ENCODE assay signal across 9 cellular contexts in the genomic region with DNA sequence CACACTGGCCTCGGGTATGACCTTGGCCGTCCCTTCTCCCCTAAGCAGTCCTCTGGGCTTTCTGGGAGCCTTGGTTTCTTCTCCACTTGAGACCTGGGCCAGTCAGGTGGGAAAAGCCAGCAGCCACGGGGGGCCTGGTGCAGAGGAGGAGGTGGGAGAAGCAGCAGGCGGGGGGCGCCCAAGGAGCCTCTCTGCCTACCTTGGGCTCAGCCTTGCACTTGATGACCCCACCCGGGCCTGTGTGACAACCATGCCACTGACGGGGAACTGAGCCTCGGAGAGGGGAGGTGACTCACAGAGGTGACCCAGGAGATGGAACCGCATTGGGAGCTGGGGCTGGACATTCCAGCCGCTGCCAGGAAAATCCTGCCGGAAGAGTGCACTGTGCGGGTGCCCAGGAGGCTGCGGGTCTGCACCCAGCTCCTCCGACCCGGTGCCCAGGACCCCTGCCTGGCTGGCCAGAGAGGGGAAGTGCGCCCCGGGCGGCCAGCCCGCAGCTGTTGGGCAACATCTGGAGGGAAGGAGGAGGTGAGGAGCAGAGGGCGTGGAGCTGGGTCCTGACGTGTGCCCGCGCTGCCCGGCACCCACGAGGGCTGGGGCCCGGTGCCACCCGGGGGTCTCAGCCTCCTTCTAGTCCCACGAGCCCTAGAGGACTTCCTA. TPM values are rescaled to one million over a fixed set of nuclear protein-coding genes. Genes with fewer than 3 reads are reported as not detected.
A peak's percentile ranks its signal among the peaks of the same experiment; 100 is the strongest.
DNase-seq lines count a peak whose midpoint lies in the region; ATAC-seq, FAIRE-seq and TF ChIP-seq lines count a peak whose summit lies in the region.
"Had no signal": no experiment of that assay in that cellular context is flagged by ENCODE, and none has a peak within 500 bp of the region (broad histone marks: within the 10 kb centered on the region; RNA-seq: fewer than 3 reads in every experiment).

No MANE protein-coding gene starts in this region.

- intact Hi-C loops in K562 (cut with micrococcal nuclease): no loop called here

- H3K27me3 ChIP-seq in K562 (ENCODE audit: control insufficient read depth in 2 of 2, insufficient read depth in 2 of 2, low read length in 2 of 2) (peaks cover 2 to 14% of the 10 kb centered on the region in 2 experiments; a peak in 2 of 5 replicates), neutrophil (no peaks in the 10 kb centered on the region), BE2C (no peaks in the 10 kb centered on the region)

- H3K4me1 ChIP-seq in K562 (replicated peaks in 1 of 2; ENCODE audit: control insufficient read depth in 2 of 2, insufficient read depth in 2 of 2, low read length in 2 of 2): peaks cover 0 to 11% of the 10 kb centered on the region in 2 experiments; a peak in 2 of 5 replicates
- peaks cover 27 to 38% of the 10 kb centered on the region in 2 experiments for H3K4me1 ChIP-seq in neutrophil (ENCODE audit: control insufficient read depth in 1 of 2, insufficient read depth in 1 of 2, low read depth in 1 of 2, low read length in 1 of 2)
- no peaks in the 10 kb centered on the region for H3K4me1 ChIP-seq in BE2C

- TF ChIP-seq CTCF in K562 (IDR thresholded peaks at IDR 0.05 in 2 of 3, conservative IDR thresholded peaks at IDR 0.05 in 1 of 3; ENCODE audit: insufficient read depth in 2 of 3, low read depth in 1 of 3, low read length in 3 of 3): no peak
- TF ChIP-seq CTCF in neutrophil (IDR thresholded peaks at IDR 0.05): peak; percentile 54
- TF ChIP-seq CTCF in BE2C (IDR thresholded peaks at IDR 0.05; ENCODE audit: low read depth, low read length): no peak

- DNase-seq in GF-D8 (lab: John Stamatoyannopoulos, UW) (peak; percentile 67), MV-4-11 (lab: John Stamatoyannopoulos, UW) (peak; percentile 89), K562 (ENCODE audit: extremely low read depth in 1 of 4, low spot score in 3 of 4) (no peak), mesenteric fat pad (ENCODE audit: low spot score) (no peak), epidermal melanocyte (ENCODE audit: insufficient read length, low spot score) (no peak), BE2C (no peak)
- no peak for DNase-seq in stimulated activated CD4-positive, alpha-beta T cell treated with anti-CD3 and anti-CD28 coated beads, Interleukin-15, amount 100 ng/mL, for 24 hours
- DNase-seq: NCI-H2081 treated with DMSO at 0.1 percent for 48 hours had no signal

- no peak overlapping the region for H2AFZ ChIP-seq in K562 (ENCODE audit: low read depth, low read length)

- TF ChIP-seq EP300 in K562 (IDR thresholded peaks at IDR 0.05; ENCODE audit: low read length): no peak

- TF ChIP-seq POLR2A in K562 (conservative IDR thresholded peaks at IDR 0.05): no peak

- no peaks in the 10 kb centered on the region for H4K20me1 ChIP-seq in K562 (replicated peaks; ENCODE audit: control insufficient read depth, insufficient read depth, low read length)

- H3K4me3 ChIP-seq in K562 (no peak overlapping the region), neutrophil (ENCODE audit: low read depth in 1 of 2, low read length in 1 of 2) (peak overlapping the region; percentile 47 to 60), BE2C (ENCODE audit: low read depth, low read length) (no peak overlapping the region)

- ATAC-seq in K562: peak; percentile 33; the same call in 2 of the 3 replicates

- H3K9ac ChIP-seq in K562 (ENCODE audit: insufficient read depth in 1 of 2, low read depth in 2 of 2, low read length in 2 of 2): no peak overlapping the region

- FAIRE-seq in K562 (lab: Jason Lieb, UNC): no peak

- CTCF ChIA-PET in K562 (lab: Yijun Ruan, JAX; ENCODE audit: low intra/inter-chr PET ratio): no interaction called here

- BruUV-seq in K562 (replicated peaks; lab: Mats Ljungman, UMichigan): no TSS peak

- H3K9me1 ChIP-seq in K562 (ENCODE audit: control insufficient read depth, insufficient read depth, low read length): no peaks in the 10 kb centered on the region

- TF ChIP-seq RAD21 in K562 (CRISPR knock-in tag; conservative IDR thresholded peaks at IDR 0.05 in 1 of 2, IDR thresholded peaks at IDR 0.05 in 1 of 2): no peak

- H3K27ac ChIP-seq in K562 (ENCODE audit: extremely low read depth, low read depth, low read length): no peak overlapping the region
- peak overlapping the region; percentile 77 for H3K27ac ChIP-seq in neutrophil

- in situ Hi-C loops in K562 (cut with MboI): no loop called here

- POLR2A ChIA-PET in K562 (lab: Yijun Ruan, JAX): no interaction called here

- peaks cover 7% of the 10 kb centered on the region; the same call in 1 of the 2 replicates for H3K9me3 ChIP-seq in K562 (replicated peaks; ENCODE audit: control insufficient read depth, insufficient read depth, low read depth, low read length)
- H3K9me3 ChIP-seq in neutrophil: no peaks in the 10 kb centered on the region
- H3K9me3 ChIP-seq in BE2C: peaks cover 6% of the 10 kb centered on the region; the same call in 1 of the 2 replicates

- 42% methylated on average over 16 of the region's 28 CpGs for WGBS in K562 (ENCODE audit: insufficient coverage, low coverage, missing lambda C conversion rate)

- H3K4me2 ChIP-seq in K562 (ENCODE audit: insufficient read depth, low read length): no peak overlapping the region

- H3K36me3 ChIP-seq in K562 (ENCODE audit: control insufficient read depth, insufficient read depth, low read length): no peaks in the 10 kb centered on the region
- no peaks in the 10 kb centered on the region for H3K36me3 ChIP-seq in neutrophil
- H3K36me3 ChIP-seq in BE2C: no peaks in the 10 kb centered on the region

- no peaks in the 10 kb centered on the region for H3K79me2 ChIP-seq in K562 (ENCODE audit: control insufficient read depth, insufficient read depth, low read length)

TF ChIP-seq in K562, 482 proteins besides CTCF, POLR2A, EP300 and RAD21 (continues in another document):
- TF ChIP-seq ZNF263 (CRISPR knock-in tag; IDR thresholded peaks at IDR 0.05; ENCODE audit: borderline replicate concordance): no peak

RNA-seq across cellular contexts. Expression of gene SLC7A10, which starts 23.4 kb away (rescaled TPM):
- not detected in 2 replicates for total RNA-seq in K562 (2011; cell fraction: chromatin; rRNA removed; ENCODE audit: low replicate concordance)
- not detected in 2 replicates for total RNA-seq in K562 (2011; cell fraction: nucleolus; rRNA removed)
- total RNA-seq in K562 (2011; cell fraction: nucleoplasm; rRNA removed): not detected in 2 replicates
- total RNA-seq in K562 (2014; rRNA removed) (not detected in 2 replicates), K562 (2014; rRNA removed; fragmentation: Illumina TruSeq; extraction: Trizol) (not detected in 2 replicates), K562 (2015; rRNA removed; fragmentation: Illumina TruSeq; extraction: Trizol) (not detected in 2 replicates), K562 (2021) (not detected in 2 replicates), mesenteric fat pad (24.2 TPM)
- polyA plus RNA-seq in K562 (2011; rRNA removed) (not detected in 2 replicates), K562 (2014; fragmentation: Illumina TruSeq; extraction: Trizol) (not detected in 2 replicates), K562 (2014; fragmentation: Nextera tagmentation; extraction: Ambion mirVana) (under 1 TPM in 1 of 2 experiments, not detected in 1; 0.07 TPM), K562 (2014; rRNA removed) (not detected in 2 replicates)
- polyA plus RNA-seq in K562 (2011; cell fraction: cytosol; rRNA removed): not detected in 2 replicates
- polyA plus RNA-seq in K562 (2011; cell fraction: nucleus; rRNA removed): not detected in 2 replicates
- not detected in 2 replicates for polyA plus RNA-seq in K562 (2012)
- not detected in 2 replicates for polyA minus RNA-seq in K562 (2011; rRNA and poly(A)+ RNA removed)
- not detected in 2 replicates for polyA minus RNA-seq in K562 (2011; cell fraction: cytosol; rRNA and poly(A)+ RNA removed)
- not detected in 2 replicates for polyA minus RNA-seq in K562 (2011; cell fraction: nucleus; rRNA and poly(A)+ RNA removed)
- not detected for polyA plus RNA-seq in BE2C (2012; ENCODE audit: insufficient read depth, insufficient read length, low read depth)

RNA-seq across cellular contexts. Expression of gene CEBPA, which starts 53.2 kb away (rescaled TPM):
- 0.35 and 0.44 TPM in 2 replicates for total RNA-seq in K562 (2011; cell fraction: chromatin; rRNA removed; ENCODE audit: low replicate concordance)
- 0.67 and 1.3 TPM in 2 replicates for total RNA-seq in K562 (2011; cell fraction: nucleolus; rRNA removed)
- total RNA-seq in K562 (2011; cell fraction: nucleoplasm; rRNA removed): 0.59 and 0.61 TPM in 2 replicates
- total RNA-seq in K562 (2014; rRNA removed) (0.57 and 0.59 TPM in 2 replicates), K562 (2014; rRNA removed; fragmentation: Illumina TruSeq; extraction: Trizol) (0.07 and 0.13 TPM in 2 replicates), K562 (2015; rRNA removed; fragmentation: Illumina TruSeq; extraction: Trizol) (0.11 TPM in 1 of 2 replicates, not detected in the other), K562 (2021) (0.49 and 0.53 TPM in 2 replicates), mesenteric fat pad (263 TPM)
- polyA plus RNA-seq in K562 (2011; rRNA removed) (0.15 and 0.20 TPM in 2 replicates), K562 (2014; fragmentation: Illumina TruSeq; extraction: Trizol) (0.15 and 0.21 TPM in 2 replicates), K562 (2014; fragmentation: Nextera tagmentation; extraction: Ambion mirVana) (under 1 TPM in 1 of 2 experiments, not detected in 1; 0.03 TPM), K562 (2014; rRNA removed) (0.15 and 0.26 TPM in 2 replicates)
- 0.19 and 0.73 TPM in 2 replicates for polyA plus RNA-seq in K562 (2011; cell fraction: cytosol; rRNA removed)
- 0.17 and 0.23 TPM in 2 replicates for polyA plus RNA-seq in K562 (2011; cell fraction: nucleus; rRNA removed)
- polyA plus RNA-seq in K562 (2012): 0.12 and 0.51 TPM in 2 replicates
- 0.18 and 0.24 TPM in 2 replicates for polyA minus RNA-seq in K562 (2011; rRNA and poly(A)+ RNA removed)
- not detected in 2 replicates for polyA minus RNA-seq in K562 (2011; cell fraction: cytosol; rRNA and poly(A)+ RNA removed)
- 0.40 and 0.67 TPM in 2 replicates for polyA minus RNA-seq in K562 (2011; cell fraction: nucleus; rRNA and poly(A)+ RNA removed)
- 3.3 TPM for polyA plus RNA-seq in BE2C (2012; ENCODE audit: insufficient read depth, insufficient read length, low read depth)

RNA-seq across cellular contexts. Expression of gene LRP3, which starts 55.0 kb away (rescaled TPM):
- total RNA-seq in K562 (2011; cell fraction: chromatin; rRNA removed; ENCODE audit: low replicate concordance): not detected in 2 replicates
- total RNA-seq in K562 (2011; cell fraction: nucleolus; rRNA removed): not detected in 2 replicates
- not detected in 2 replicates for total RNA-seq in K562 (2011; cell fraction: nucleoplasm; rRNA removed)
- total RNA-seq in K562 (2014; rRNA removed) (not detected in 2 replicates), K562 (2014; rRNA removed; fragmentation: Illumina TruSeq; extraction: Trizol) (not detected in 2 replicates), K562 (2015; rRNA removed; fragmentation: Illumina TruSeq; extraction: Trizol) (not detected in 2 replicates), K562 (2021) (0.04 and 0.29 TPM in 2 replicates), mesenteric fat pad (43.3 TPM)
- polyA plus RNA-seq in K562 (2011; rRNA removed) (not detected in 2 replicates), K562 (2014; fragmentation: Illumina TruSeq; extraction: Trizol) (not detected in 2 replicates), K562 (2014; fragmentation: Nextera tagmentation; extraction: Ambion mirVana) (not detected), K562 (2014; rRNA removed) (not detected in 2 replicates)
- polyA plus RNA-seq in K562 (2011; cell fraction: cytosol; rRNA removed): not detected in 2 replicates
- not detected in 2 replicates for polyA plus RNA-seq in K562 (2011; cell fraction: nucleus; rRNA removed)
- polyA plus RNA-seq in K562 (2012): not detected in 2 replicates
- not detected in 2 replicates for polyA minus RNA-seq in K562 (2011; rRNA and poly(A)+ RNA removed)
- not detected in 2 replicates for polyA minus RNA-seq in K562 (2011; cell fraction: cytosol; rRNA and poly(A)+ RNA removed)
- polyA minus RNA-seq in K562 (2011; cell fraction: nucleus; rRNA and poly(A)+ RNA removed): not detected in 2 replicates
- polyA plus RNA-seq in BE2C (2012; ENCODE audit: insufficient read depth, insufficient read length, low read depth): 152 TPM

Comparison
In these comparisons a context has a peak if more than half of its experiments do, and no peak if none do; other contexts are left out.
1. DNase-seq: peak in GF-D8 (single experiment) and MV-4-11 (single experiment); none in K562 (0 of 4), mesenteric fat pad (single experiment), epidermal melanocyte (single experiment), stimulated activated CD4-positive, alpha-beta T cell treated with anti-CD3 and anti-CD28 coated beads, Interleukin-15, amount 100 ng/mL, for 24 hours (single experiment) and BE2C (single experiment).
2. H3K4me3 ChIP-seq: peak in neutrophil (2 of 2); none in K562 (single experiment) and BE2C (single experiment).
3. RNA of gene SLC7A10, which starts 23.4 kb away (total RNA-seq): 24.2 TPM in mesenteric fat pad (single experiment); not detected in K562; every median in the first group is over 10 times any median in the second.
4. RNA of gene CEBPA, which starts 53.2 kb away (total RNA-seq): 263 TPM in mesenteric fat pad (single experiment); 0.07 to 1.3 TPM in K562; every median in the first group is over 100 times any median in the second.
5. RNA of gene LRP3, which starts 55.0 kb away (total RNA-seq): 43.3 TPM in mesenteric fat pad (single experiment); 0.04 to 0.29 TPM in K562; every median in the first group is over 10 times any median in the second.